In the genomic region with DNA sequence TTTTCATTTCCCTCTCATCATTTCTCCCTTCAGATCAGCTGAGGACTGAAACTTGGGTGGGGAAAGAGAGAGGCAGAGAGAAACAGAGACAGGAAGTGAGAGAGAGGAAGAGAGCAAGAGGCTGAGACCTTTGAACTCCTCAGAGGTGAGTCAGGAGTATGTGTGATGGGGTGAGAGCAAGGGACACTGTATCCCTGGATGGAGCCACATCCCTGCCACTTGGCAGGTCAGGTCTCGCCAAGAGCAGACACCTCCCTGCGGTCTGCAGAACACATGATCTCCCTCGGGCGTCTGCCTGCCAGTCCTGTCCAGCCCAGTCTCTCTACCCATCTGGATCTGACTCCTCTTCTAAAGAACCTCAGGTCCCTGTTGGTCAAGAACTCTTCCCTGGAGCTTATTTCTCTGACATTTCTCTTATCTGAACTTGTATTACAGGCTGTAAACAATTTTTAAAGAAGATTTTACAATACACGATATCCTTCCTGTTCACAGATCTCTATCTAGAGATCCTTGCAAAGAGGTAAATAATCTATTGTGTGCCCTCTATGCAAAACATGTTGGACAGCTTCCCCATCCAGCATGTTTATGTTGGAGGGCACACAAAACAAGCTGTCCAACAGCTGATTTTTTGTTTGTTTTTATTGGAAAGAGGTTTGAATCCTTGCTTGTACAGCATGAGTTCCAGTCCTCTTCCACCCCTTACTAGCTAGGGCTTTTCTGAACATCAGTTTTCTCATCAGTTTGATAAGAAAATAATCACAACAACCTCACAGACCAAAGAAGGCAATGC, we compare ENCODE assay signal across 19 cellular contexts.
A peak's percentile ranks its signal among the peaks of the same experiment; 100 is the strongest.
DNase-seq lines count a peak whose midpoint lies in the region; ATAC-seq and TF ChIP-seq lines count a peak whose summit lies in the region.
"Had no signal": no experiment of that assay in that cellular context is flagged by ENCODE, and none has a peak within 500 bp of the region (broad histone marks: within the 10 kb centered on the region; RNA-seq: fewer than 3 reads in every experiment).

No MANE protein-coding gene starts in this region.

- peak; percentile 28 for DNase-seq in activated naive CD4-positive, alpha-beta T cell treated with anti-CD3 and anti-CD28 coated beads, Interleukin-2, amount 10 ng/mL, durations not matched to agents 7 days and 5 days
- DNase-seq in activated naive CD4-positive, alpha-beta T cell treated with Interleukin-2 at 50 U/mL for 16 hours: no peak
- DNase-seq in RWPE2 (ENCODE audit: low spot score) (no peak), esophagus muscularis mucosa (ENCODE audit: extremely low spot score) (peak; percentile 62), SK-N-SH (no peak), DMS153 treated with DMSO at 0.1 percent for 48 hours (lab: John Stamatoyannopoulos, UW; ENCODE audit: unreplicated experiment) (no peak)
- DNase-seq in stimulated activated naive CD8-positive, alpha-beta T cell treated with anti-CD3 and anti-CD28 coated beads, Interleukin-15, amount 100 ng/mL, for 72 hours: no peak
- no peak for DNase-seq in activated effector memory CD4-positive, alpha-beta T cell treated with Interleukin-2 at 50 U/mL for 16 hours
- DNase-seq: activated CD4-positive, alpha-beta T cell treated with anti-CD3 and anti-CD28 coated beads for 1 hour; caudate nucleus; GM23248; heart right ventricle; IMR-90; kidney; midbrain; NCI-H524 treated with DMSO at 0.1 percent for 48 hours; stimulated activated CD4-positive, alpha-beta T cell treated with anti-CD3 and anti-CD28 coated beads, Interleukin-12 subunit alpha, Interleukin-12 subunit beta, amount 100 ng/mL, for 4 hours; T-helper 17 cell had no signal

- H3K79me2 ChIP-seq in SK-N-SH (ENCODE audit: insufficient read depth): no peaks in the 10 kb centered on the region

- H3K36me3 ChIP-seq in RWPE2 (ENCODE audit: low read depth) (no peaks in the 10 kb centered on the region), esophagus muscularis mucosa (no peaks in the 10 kb centered on the region), SK-N-SH (replicated peaks in 1 of 2; ENCODE audit: control insufficient read depth in 1 of 2, insufficient read depth in 2 of 2, low read length in 1 of 2) (no peaks in the 10 kb centered on the region)
- H3K36me3 ChIP-seq: heart right ventricle had no signal

- H3K4me2 ChIP-seq in SK-N-SH: no peak overlapping the region

- no peak for TF ChIP-seq POLR2A in esophagus muscularis mucosa (IDR thresholded peaks at IDR 0.05; ENCODE audit: low read depth)

- TF ChIP-seq RAD21 in SK-N-SH (IDR thresholded peaks at IDR 0.05; ENCODE audit: low read length): no peak

- H3K9me3 ChIP-seq in RWPE2 (ENCODE audit: severe bottlenecking): no peaks in the 10 kb centered on the region
- H3K9me3 ChIP-seq in esophagus muscularis mucosa: no peaks in the 10 kb centered on the region
- no peaks in the 10 kb centered on the region for H3K9me3 ChIP-seq in SK-N-SH
- H3K9me3 ChIP-seq: heart right ventricle had no signal

- TF ChIP-seq EP300 in esophagus muscularis mucosa (IDR thresholded peaks at IDR 0.05): no peak
- TF ChIP-seq EP300 in SK-N-SH (IDR thresholded peaks at IDR 0.05; ENCODE audit: borderline replicate concordance in 1 of 2, low read depth in 1 of 2, low read length in 1 of 2): no peak

- peaks cover 14% of the 10 kb centered on the region for H3K9me3 Mint-ChIP-seq in activated naive CD4-positive, alpha-beta T cell treated with anti-CD3 and anti-CD28 coated beads, Interleukin-2, amount 10 ng/mL, durations not matched to agents 7 days and 5 days
- no peaks in the 10 kb centered on the region for H3K9me3 Mint-ChIP-seq in stimulated activated naive CD8-positive, alpha-beta T cell treated with anti-CD3 and anti-CD28 coated beads, Interleukin-15, amount 100 ng/mL, for 72 hours

- peak overlapping the region; percentile 93 for H3K27ac Mint-ChIP-seq in activated naive CD4-positive, alpha-beta T cell treated with anti-CD3 and anti-CD28 coated beads, Interleukin-2, amount 10 ng/mL, durations not matched to agents 7 days and 5 days
- peak overlapping the region; percentile 59 to 96 for H3K27ac Mint-ChIP-seq in stimulated activated naive CD8-positive, alpha-beta T cell treated with anti-CD3 and anti-CD28 coated beads, Interleukin-15, amount 100 ng/mL, for 72 hours
- H3K27ac Mint-ChIP-seq: T-helper 17 cell had no signal

- TF ChIP-seq CTCF in RWPE2 (IDR thresholded peaks at IDR 0.05; ENCODE audit: poor library complexity, severe bottlenecking) (no peak), esophagus muscularis mucosa (IDR thresholded peaks at IDR 0.05) (no peak), SK-N-SH (IDR thresholded peaks at IDR 0.05) (no peak)

- peaks cover 27% of the 10 kb centered on the region for H3K4me1 Mint-ChIP-seq in activated naive CD4-positive, alpha-beta T cell treated with anti-CD3 and anti-CD28 coated beads, Interleukin-2, amount 10 ng/mL, durations not matched to agents 7 days and 5 days
- H3K4me1 Mint-ChIP-seq in stimulated activated naive CD8-positive, alpha-beta T cell treated with anti-CD3 and anti-CD28 coated beads, Interleukin-15, amount 100 ng/mL, for 72 hours: peaks cover 23% of the 10 kb centered on the region
- H3K4me1 Mint-ChIP-seq: T-helper 17 cell had no signal

- ATAC-seq in RWPE2 (ENCODE audit: low read depth): peak; percentile 31; the same call in 1 of the 3 replicates
- ATAC-seq in stimulated activated naive CD8-positive, alpha-beta T cell treated with anti-CD3 and anti-CD28 coated beads, Interleukin-15, amount 100 ng/mL, for 72 hours: peak; percentile 87
- ATAC-seq: heart right ventricle, T-helper 17 cell had no signal

- H3K9me2 ChIP-seq in SK-N-SH: no peaks in the 10 kb centered on the region

- H2AFZ ChIP-seq in SK-N-SH (ENCODE audit: low read depth): no peak overlapping the region
- H2AFZ ChIP-seq: GM23248 had no signal

- peaks cover 5% of the 10 kb centered on the region for H3K27me3 Mint-ChIP-seq in activated naive CD4-positive, alpha-beta T cell treated with anti-CD3 and anti-CD28 coated beads, Interleukin-2, amount 10 ng/mL, durations not matched to agents 7 days and 5 days
- H3K27me3 Mint-ChIP-seq in stimulated activated naive CD8-positive, alpha-beta T cell treated with anti-CD3 and anti-CD28 coated beads, Interleukin-15, amount 100 ng/mL, for 72 hours: no peaks in the 10 kb centered on the region

- H3K4me3 Mint-ChIP-seq in activated naive CD4-positive, alpha-beta T cell treated with anti-CD3 and anti-CD28 coated beads, Interleukin-2, amount 10 ng/mL, durations not matched to agents 7 days and 5 days: peak overlapping the region; percentile 33
- peak overlapping the region; percentile 23 to 59 for H3K4me3 Mint-ChIP-seq in stimulated activated naive CD8-positive, alpha-beta T cell treated with anti-CD3 and anti-CD28 coated beads, Interleukin-15, amount 100 ng/mL, for 72 hours
- H3K4me3 Mint-ChIP-seq: T-helper 17 cell had no signal

- no peak overlapping the region for H3K27ac ChIP-seq in RWPE2 (ENCODE audit: poor library complexity, severe bottlenecking)
- no peak overlapping the region for H3K27ac ChIP-seq in esophagus muscularis mucosa (replicated peaks in 1 of 4)
- H3K27ac ChIP-seq in SK-N-SH (ENCODE audit: low read depth in 2 of 2, low read length in 1 of 2): no peak overlapping the region
- H3K27ac ChIP-seq: GM23248, heart right ventricle, RWPE1 had no signal

- H3F3A ChIP-seq in SK-N-SH (replicated peaks; ENCODE audit: insufficient read depth): no peaks in the 10 kb centered on the region

- H3K27me3 ChIP-seq in RWPE2 (ENCODE audit: insufficient read depth, poor library complexity, severe bottlenecking) (no peaks in the 10 kb centered on the region), esophagus muscularis mucosa (no peaks in the 10 kb centered on the region), SK-N-SH (ENCODE audit: insufficient read depth) (no peaks in the 10 kb centered on the region)

- H3K36me3 Mint-ChIP-seq in activated naive CD4-positive, alpha-beta T cell treated with anti-CD3 and anti-CD28 coated beads, Interleukin-2, amount 10 ng/mL, durations not matched to agents 7 days and 5 days: peaks cover 13% of the 10 kb centered on the region

- H3K4me3 ChIP-seq in RWPE2 (ENCODE audit: severe bottlenecking) (no peak overlapping the region), esophagus muscularis mucosa (no peak overlapping the region), SK-N-SH (ENCODE audit: low read depth in 2 of 2, low read length in 1 of 2) (no peak overlapping the region)
- H3K4me3 ChIP-seq: GM23248, heart right ventricle had no signal

- no peak overlapping the region for H3K9ac ChIP-seq in SK-N-SH
- H3K9ac ChIP-seq: GM23248 had no signal

- CTCF ChIA-PET in activated naive CD4-positive, alpha-beta T cell treated with anti-CD3 and anti-CD28 coated beads, Interleukin-2, amount 10 ng/mL, durations not matched to agents 7 days and 5 days (lab: Charles Lee): interaction anchor here (0.7 to 1.8 kb wide), 2 partner anchors 10 to 17 kb away, joined by 3 to 4 read pairs; no protein-coding TSS in a partner anchor
- CTCF ChIA-PET in SK-N-SH (lab: Yijun Ruan, JAX): no interaction called here

- H3K4me1 ChIP-seq in RWPE2 (ENCODE audit: insufficient read depth, poor library complexity, severe bottlenecking) (no peaks in the 10 kb centered on the region), esophagus muscularis mucosa (no peaks in the 10 kb centered on the region), SK-N-SH (ENCODE audit: control insufficient read depth in 1 of 2, insufficient read depth in 2 of 2, low read depth in 1 of 2, low read length in 1 of 2) (no peaks in the 10 kb centered on the region)

- POLR2A ChIA-PET in SK-N-SH (lab: Yijun Ruan, JAX): no interaction called here

- WGBS in esophagus muscularis mucosa: 54% methylated on average over 5 of the region's 5 CpGs
- WGBS in SK-N-SH (ENCODE audit: low lambda C conversion rate): 8% methylated on average over 2 of the region's 5 CpGs

- no peaks in the 10 kb centered on the region for H4K20me1 ChIP-seq in SK-N-SH (ENCODE audit: insufficient read depth)

- intact Hi-C loops in esophagus muscularis mucosa (cut with DNase I): no loop called here

TF ChIP-seq in SK-N-SH, 30 proteins besides CTCF, POLR2A, EP300 and RAD21 (continues in another document):
- no peak for TF ChIP-seq TEAD4 (IDR thresholded peaks at IDR 0.05; ENCODE audit: borderline replicate concordance, insufficient read depth)
- no peak for TF ChIP-seq NFIC (IDR thresholded peaks at IDR 0.05; ENCODE audit: borderline replicate concordance)
- no peak for TF ChIP-seq FOXM1 (IDR thresholded peaks at IDR 0.05; ENCODE audit: low read depth)
- TF ChIP-seq GABPA (IDR thresholded peaks at IDR 0.05; ENCODE audit: low read depth): no peak
- TF ChIP-seq, protein P1, sequence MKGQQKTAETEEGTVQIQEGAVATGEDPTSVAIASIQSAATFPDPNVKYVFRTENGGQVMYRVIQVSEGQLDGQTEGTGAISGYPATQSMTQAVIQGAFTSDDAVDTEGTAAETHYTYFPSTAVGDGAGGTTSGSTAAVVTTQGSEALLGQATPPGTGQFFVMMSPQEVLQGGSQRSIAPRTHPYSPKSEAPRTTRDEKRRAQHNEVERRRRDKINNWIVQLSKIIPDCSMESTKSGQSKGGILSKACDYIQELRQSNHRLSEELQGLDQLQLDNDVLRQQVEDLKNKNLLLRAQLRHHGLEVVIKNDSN (IDR thresholded peaks at IDR 0.05; ENCODE audit: borderline replicate concordance, low read depth): no peak
- TF ChIP-seq FOXJ3 (CRISPR knock-in tag; IDR thresholded peaks at IDR 0.05): no peak
- no peak for TF ChIP-seq RCOR1 (IDR thresholded peaks at IDR 0.05; ENCODE audit: low read length)

Comparison
In these comparisons a context has a peak if more than half of its experiments do, and no peak if none do; other contexts are left out.
1. DNase-seq: peak in activated naive CD4-positive, alpha-beta T cell treated with anti-CD3 and anti-CD28 coated beads, Interleukin-2, amount 10 ng/mL, durations not matched to agents 7 days and 5 days (single experiment) and esophagus muscularis mucosa (single experiment); none in activated naive CD4-positive, alpha-beta T cell treated with Interleukin-2 at 50 U/mL for 16 hours (single experiment), RWPE2 (single experiment), stimulated activated naive CD8-positive, alpha-beta T cell treated with anti-CD3 and anti-CD28 coated beads, Interleukin-15, amount 100 ng/mL, for 72 hours (0 of 2), activated effector memory CD4-positive, alpha-beta T cell treated with Interleukin-2 at 50 U/mL for 16 hours (single experiment), SK-N-SH (single experiment) and DMS153 treated with DMSO at 0.1 percent for 48 hours (single experiment).